8 cellular contexts compared by ENCODE assay signal in the genomic region with DNA sequence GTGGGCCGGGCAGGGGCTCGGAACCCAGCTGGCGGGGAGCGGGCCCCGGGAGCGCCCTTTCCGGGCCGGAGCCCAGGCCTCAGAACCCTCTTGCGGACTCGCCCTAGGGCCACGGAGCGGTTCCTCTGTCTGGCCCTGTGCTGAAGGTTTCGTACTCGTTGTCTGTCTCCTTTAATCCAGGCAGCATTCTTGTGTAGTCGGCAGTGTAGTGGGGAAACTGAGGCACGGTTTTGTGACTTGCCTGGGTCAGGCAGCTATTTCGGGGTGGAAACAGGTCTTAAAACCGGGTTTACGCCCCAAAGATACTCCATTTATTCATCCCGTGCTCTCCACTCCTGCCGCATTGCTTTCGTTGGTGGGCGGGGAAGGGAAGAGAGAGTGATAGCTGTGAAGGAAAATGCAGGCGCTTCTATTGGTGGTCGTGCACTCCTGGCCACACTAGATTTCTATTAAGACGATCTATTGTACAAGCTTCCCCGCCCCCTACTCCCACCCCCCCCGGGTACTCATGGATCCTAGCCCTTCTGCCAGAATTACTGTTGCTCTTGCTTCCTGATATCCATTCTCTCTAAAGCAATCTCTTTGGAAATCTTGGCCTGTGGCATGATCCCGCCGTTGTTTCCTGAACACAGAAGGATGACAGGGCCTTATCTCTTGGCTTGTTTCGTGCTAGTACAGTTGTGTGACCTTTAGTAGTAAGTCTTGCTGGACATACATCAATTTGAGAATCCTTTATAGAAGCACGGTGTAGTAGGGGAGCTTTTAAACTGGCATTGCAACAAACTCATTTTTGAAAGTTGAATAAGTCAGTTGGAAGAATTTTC. TPM values are rescaled to one million over a fixed set of nuclear protein-coding genes. Genes with fewer than 3 reads are reported as not detected.
DNase-seq lines count a peak whose midpoint lies in the region; ATAC-seq and TF ChIP-seq lines count a peak whose summit lies in the region.

No MANE protein-coding gene starts in this region.

- no peak for TF ChIP-seq CTCF in Caco-2 (IDR thresholded peaks at IDR 0.05; ENCODE audit: insufficient read depth in 1 of 2, low read depth in 1 of 2, low read length in 1 of 2, severe bottlenecking in 1 of 2, unreplicated experiment in 1 of 2)
- no peak for TF ChIP-seq CTCF in glutamatergic neuron (IDR thresholded peaks at IDR 0.05; ENCODE audit: partially characterized antibody, unreplicated experiment)

- no peaks in the 10 kb centered on the region for H3K36me3 ChIP-seq in Caco-2 (ENCODE audit: control insufficient read depth, insufficient read depth, low read length)

- POLR2A ChIA-PET in Caco-2 (lab: Charles Lee) = interaction anchor here (0.6 to 1.6 kb wide), 4 partner anchors 70 to 223 kb away, joined by 4 to 11 read pairs (median 9); partner anchors contain the start of genes CCDC47, DDX42 and MAP3K3

- TSS peak; percentile 40 for BruUV-seq in Caco-2 (replicated peaks; lab: Mats Ljungman, UMichigan)

- H3K4me3 ChIP-seq in Caco-2 (ENCODE audit: low read depth, low read length) = peak overlapping the region; percentile 88

- H3K4me3 Mint-ChIP-seq in Caco-2 (ENCODE audit: unreplicated experiment) (peak overlapping the region; percentile 98), glutamatergic neuron (ENCODE audit: unreplicated experiment) (peak overlapping the region; percentile 93)
- H3K4me3 Mint-ChIP-seq in activated T-helper 17 cell treated with anti-CD3 and anti-CD28 coated beads, Interleukin-2, amount 50 U/mL, for 72 hours = peak overlapping the region; percentile 90

- H3K9me3 Mint-ChIP-seq in Caco-2 (ENCODE audit: unreplicated experiment) (no peaks in the 10 kb centered on the region), glutamatergic neuron (ENCODE audit: unreplicated experiment) (peaks cover 1% of the 10 kb centered on the region)
- no peaks in the 10 kb centered on the region for H3K9me3 Mint-ChIP-seq in activated T-helper 17 cell treated with anti-CD3 and anti-CD28 coated beads, Interleukin-2, amount 50 U/mL, for 72 hours

- H3K9me3 ChIP-seq in Caco-2 = no peaks in the 10 kb centered on the region

- H3K27ac Mint-ChIP-seq in Caco-2 (ENCODE audit: unreplicated experiment) (peak overlapping the region; percentile 96), glutamatergic neuron (ENCODE audit: unreplicated experiment) (peak overlapping the region; percentile 94)
- peak overlapping the region; percentile 97 for H3K27ac Mint-ChIP-seq in activated T-helper 17 cell treated with anti-CD3 and anti-CD28 coated beads, Interleukin-2, amount 50 U/mL, for 72 hours

- peaks cover 18% of the 10 kb centered on the region for H3K36me3 Mint-ChIP-seq in Caco-2 (ENCODE audit: insufficient read depth, unreplicated experiment)
- peaks cover 49% of the 10 kb centered on the region for H3K36me3 Mint-ChIP-seq in activated T-helper 17 cell treated with anti-CD3 and anti-CD28 coated beads, Interleukin-2, amount 50 U/mL, for 72 hours (ENCODE audit: low read depth)
- no peaks in the 10 kb centered on the region for H3K36me3 Mint-ChIP-seq in glutamatergic neuron (ENCODE audit: unreplicated experiment)

- ATAC-seq in GM21723 (IDR thresholded peaks at IDR 0.05; ENCODE audit: unreplicated experiment) = peak; percentile 2
- no peak for ATAC-seq in activated T-helper 17 cell treated with anti-CD3 and anti-CD28 coated beads, Interleukin-2, amount 50 U/mL, for 72 hours (replicated peaks)

- intact Hi-C loops in Caco-2 (cut with micrococcal nuclease; ENCODE audit: unreplicated experiment) (loop anchor here (1.0 kb wide), 3 partner anchors 27 to 105 kb away; partner anchors contain the start of genes CYB561 and MAP3K3), posterior vena cava (cut with DNase I) (no loop called here)

- H3K4me1 ChIP-seq in Caco-2 = no peaks in the 10 kb centered on the region

- no peaks in the 10 kb centered on the region for H3K27me3 ChIP-seq in Caco-2 (replicated peaks; ENCODE audit: control insufficient read depth, insufficient read depth, low read length)

- no peaks in the 10 kb centered on the region for H3K27me3 Mint-ChIP-seq in Caco-2 (ENCODE audit: insufficient read depth, unreplicated experiment)
- no peaks in the 10 kb centered on the region for H3K27me3 Mint-ChIP-seq in activated T-helper 17 cell treated with anti-CD3 and anti-CD28 coated beads, Interleukin-2, amount 50 U/mL, for 72 hours
- H3K27me3 Mint-ChIP-seq in glutamatergic neuron (ENCODE audit: unreplicated experiment) = peaks cover 4% of the 10 kb centered on the region

- peaks cover 4% of the 10 kb centered on the region for H3K4me1 Mint-ChIP-seq in Caco-2 (ENCODE audit: low read depth, unreplicated experiment)
- peaks cover 23% of the 10 kb centered on the region for H3K4me1 Mint-ChIP-seq in activated T-helper 17 cell treated with anti-CD3 and anti-CD28 coated beads, Interleukin-2, amount 50 U/mL, for 72 hours
- peaks cover 24% of the 10 kb centered on the region for H3K4me1 Mint-ChIP-seq in glutamatergic neuron (ENCODE audit: low read depth, unreplicated experiment)

- DNase-seq in Caco-2 (no peak), NCI-H2171 (lab: John Stamatoyannopoulos, UW) (peak; percentile 69), glutamatergic neuron (no peak), posterior vena cava (ENCODE audit: low spot score) (peak; percentile 47), NOMO-1 (lab: John Stamatoyannopoulos, UW; ENCODE audit: unreplicated experiment in 2 of 2) (no peak), NOMO-1 treated with DMSO at 0.1 percent for 48 hours (lab: John Stamatoyannopoulos, UW; ENCODE audit: unreplicated experiment) (no peak)

- CTCF ChIA-PET in Caco-2 (lab: Charles Lee) = interaction anchor here (0.6 to 1.8 kb wide), 6 partner anchors 21 to 125 kb away, joined by 3 to 8 read pairs (median 4); no protein-coding TSS in a partner anchor

RNA-seq across cellular contexts. Expression of gene DCAF7, which starts 0.8 kb away (rescaled TPM):
- total RNA-seq in Caco-2 (2022) = 91.2 and 94.5 TPM in 2 replicates
- total RNA-seq in activated T-helper 17 cell treated with anti-CD3 and anti-CD28 coated beads, Interleukin-2, amount 50 U/mL, for 72 hours = 100 to 1,000 TPM; 108 to 115 TPM
- 137 TPM for total RNA-seq in glutamatergic neuron (ENCODE audit: unreplicated experiment)
- 10 to 100 TPM; 48.4 to 48.6 TPM for total RNA-seq in posterior vena cava

RNA-seq across cellular contexts. Expression of gene KCNH6, which starts 27.9 kb away (rescaled TPM):
- total RNA-seq in Caco-2 (2022) (not detected in 2 replicates), glutamatergic neuron (ENCODE audit: unreplicated experiment) (4.1 TPM), posterior vena cava (not detected)
- total RNA-seq in activated T-helper 17 cell treated with anti-CD3 and anti-CD28 coated beads, Interleukin-2, amount 50 U/mL, for 72 hours = under 1 TPM in 1 of 2 donors, not detected in 1; 0.05 TPM

RNA-seq across cellular contexts. Expression of gene TACO1, which starts 49.7 kb away (rescaled TPM):
- total RNA-seq in Caco-2 (2022) (27.9 and 29.1 TPM in 2 replicates), glutamatergic neuron (ENCODE audit: unreplicated experiment) (23.2 TPM), posterior vena cava (10 to 100 TPM; 11.6 to 14.3 TPM)
- 10 to 100 TPM; 12.5 to 27.8 TPM for total RNA-seq in activated T-helper 17 cell treated with anti-CD3 and anti-CD28 coated beads, Interleukin-2, amount 50 U/mL, for 72 hours

Comparison
In these comparisons a context has a peak if more than half of its experiments do, and no peak if none do; other contexts are left out.
1. DNase-seq: peak in NCI-H2171 (single experiment) and posterior vena cava (single experiment); none in Caco-2 (0 of 2), glutamatergic neuron (single experiment), NOMO-1 (0 of 2) and NOMO-1 treated with DMSO at 0.1 percent for 48 hours (single experiment).
2. Peak in every context shown above with its lines, with median percentiles within 50 percentile points of each other: H3K27ac Mint-ChIP-seq and H3K4me3 Mint-ChIP-seq.